Comparison of ENCODE assay signal across 8 cellular contexts in the genomic region with DNA sequence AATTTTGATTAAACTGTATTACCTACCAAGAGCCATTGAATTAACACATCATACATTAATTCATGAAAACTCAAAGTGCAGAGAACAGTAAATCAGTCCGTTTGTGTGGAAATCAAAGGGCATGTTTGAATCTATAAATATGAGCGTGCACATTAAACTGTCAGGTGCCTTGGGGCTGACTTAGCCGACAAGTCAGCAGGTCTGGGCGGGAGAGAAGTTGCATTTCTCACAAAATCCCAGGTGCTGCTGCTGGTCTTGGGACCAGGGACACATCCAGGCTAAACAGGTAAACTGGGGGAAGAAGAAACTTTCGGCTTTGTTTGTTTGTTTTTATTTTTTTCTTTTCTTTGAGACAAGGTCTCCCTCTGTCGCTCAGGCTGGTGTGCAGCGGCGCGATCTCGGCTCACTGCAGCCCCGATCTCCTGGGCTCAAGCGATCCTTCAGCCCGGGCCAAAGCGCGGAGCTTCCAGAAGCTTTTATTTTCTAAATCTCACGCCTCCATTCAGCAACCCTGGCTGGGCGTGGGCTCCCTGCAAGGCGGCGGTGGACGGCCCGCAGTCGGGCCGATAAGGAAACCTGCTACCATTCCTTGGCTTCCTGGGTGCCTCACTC.
DNase-seq lines count a peak whose midpoint lies in the region; ATAC-seq, FAIRE-seq and TF ChIP-seq lines count a peak whose summit lies in the region.

No MANE protein-coding gene starts in this region.

- H3K27me3 Mint-ChIP-seq in activated T-helper 17 cell treated with anti-CD3 and anti-CD28 coated beads, Interleukin-2, amount 50 U/mL, for 72 hours, result no peaks in the 10 kb centered on the region

- peak; percentile 38 for FAIRE-seq in GM12891 (lab: Jason Lieb, UNC)

- peak overlapping the region; percentile 89 for H3K27ac ChIP-seq in left ventricle myocardium inferior (replicated peaks)

- no peaks in the 10 kb centered on the region for H3K36me3 ChIP-seq in left ventricle myocardium inferior

- H3K36me3 Mint-ChIP-seq in activated T-helper 17 cell treated with anti-CD3 and anti-CD28 coated beads, Interleukin-2, amount 50 U/mL, for 72 hours (ENCODE audit: low read depth), result peaks cover 19% of the 10 kb centered on the region

- peak overlapping the region; percentile 93 for H3K27ac Mint-ChIP-seq in activated T-helper 17 cell treated with anti-CD3 and anti-CD28 coated beads, Interleukin-2, amount 50 U/mL, for 72 hours

- H3K9me3 ChIP-seq in left ventricle myocardium inferior (replicated peaks), result peaks cover 15% of the 10 kb centered on the region

- H3K4me3 ChIP-seq in AG10803 (ENCODE audit: low read length) (peak overlapping the region; percentile 86), left ventricle myocardium inferior (peak overlapping the region; percentile 89)

- peaks cover 8% of the 10 kb centered on the region for H3K9me3 Mint-ChIP-seq in activated T-helper 17 cell treated with anti-CD3 and anti-CD28 coated beads, Interleukin-2, amount 50 U/mL, for 72 hours

- peak; percentile 34 for ATAC-seq in HG02798 (IDR thresholded peaks at IDR 0.05; ENCODE audit: poor library complexity, unreplicated experiment)
- peak; percentile 64 for ATAC-seq in activated T-helper 17 cell treated with anti-CD3 and anti-CD28 coated beads, Interleukin-2, amount 50 U/mL, for 72 hours (replicated peaks)

- TF ChIP-seq CTCF in AG10803 (conservative IDR thresholded peaks at IDR 0.05; ENCODE audit: low read length) (peak; percentile 45), left ventricle myocardium inferior (IDR thresholded peaks at IDR 0.05; ENCODE audit: borderline replicate concordance) (peak; percentile 50)

- H3K4me3 Mint-ChIP-seq in activated T-helper 17 cell treated with anti-CD3 and anti-CD28 coated beads, Interleukin-2, amount 50 U/mL, for 72 hours, result peak overlapping the region; percentile 91

- DNase-seq in AG10803 (ENCODE audit: low read depth) (peak; percentile 67), GM12891 (ENCODE audit: insufficient read length, low spot score) (no peak), NCI-H1105 (lab: John Stamatoyannopoulos, UW) (peak; percentile 40), left ventricle myocardium inferior (peak; percentile 54), renal cortical epithelial cell (ENCODE audit: low read depth) (peak; percentile 55)
- DNase-seq in effector CD4-positive, alpha-beta T cell, result no peak

- H3K4me1 Mint-ChIP-seq in activated T-helper 17 cell treated with anti-CD3 and anti-CD28 coated beads, Interleukin-2, amount 50 U/mL, for 72 hours, result peaks cover 4% of the 10 kb centered on the region

- peaks cover 21% of the 10 kb centered on the region for H3K4me1 ChIP-seq in left ventricle myocardium inferior

- intact Hi-C loops in left ventricle myocardium inferior (cut with micrococcal nuclease), result no loop called here

- TF ChIP-seq POLR2A in GM12891 (IDR thresholded peaks at IDR 0.05; ENCODE audit: low read depth, low read length), result no peak

- no peaks in the 10 kb centered on the region for H3K27me3 ChIP-seq in left ventricle myocardium inferior (ENCODE audit: low read depth)

TF ChIP-seq in GM12891, 5 proteins besides CTCF, POLR2A, EP300 and RAD21:
- TF ChIP-seq POLR2AphosphoS5 (IDR thresholded peaks at IDR 0.05; ENCODE audit: low read depth, low read length), result no peak
- TF ChIP-seq SPI1 (IDR thresholded peaks at IDR 0.05; ENCODE audit: low read depth, low read length), result no peak
- no peak for TF ChIP-seq POU2F2 (IDR thresholded peaks at IDR 0.05; ENCODE audit: low read depth, low read length)
- no peak for TF ChIP-seq TAF1 (IDR thresholded peaks at IDR 0.05; ENCODE audit: low read depth, low read length)
- TF ChIP-seq PAX5 (IDR thresholded peaks at IDR 0.05; ENCODE audit: insufficient read depth, low read length, severe bottlenecking), result no peak

Comparison
In these comparisons a context has a peak if more than half of its experiments do, and no peak if none do; other contexts are left out.
1. DNase-seq: peak in AG10803 (single experiment), NCI-H1105 (single experiment), left ventricle myocardium inferior (single experiment) and renal cortical epithelial cell (single experiment); none in GM12891 (single experiment) and effector CD4-positive, alpha-beta T cell (single experiment).